In genomic region chr13:110912651-110913051, GRCh38 we compare ENCODE assay signal across 8 cellular contexts. TPM values are rescaled to one million over a fixed set of nuclear protein-coding genes. Genes with fewer than 3 reads are reported as not detected.
A peak's percentile ranks its signal among the peaks of the same experiment; 100 is the strongest.
DNase-seq lines count a peak whose midpoint lies in the region; ATAC-seq and TF ChIP-seq lines count a peak whose summit lies in the region.

No MANE protein-coding gene starts in this region.

- H3K9me2 ChIP-seq in OCI-LY1 (ENCODE audit: low read depth, low read length): no peaks in the 10 kb centered on the region

- DNase-seq in GM12865 (ENCODE audit: low read depth): peak; percentile 31
- DNase-seq in endodermal cell: peak; percentile 55
- peak; percentile 86 for DNase-seq in osteoblast (ENCODE audit: insufficient read length, low spot score, missing footprints)
- DNase-seq in NCI-H2029 (lab: John Stamatoyannopoulos, UW): no peak
- no peak for DNase-seq in sciatic nerve (ENCODE audit: low spot score)
- no peak for DNase-seq in SW 1271 (lab: John Stamatoyannopoulos, UW)

- H3K9me3 Mint-ChIP-seq in endodermal cell: no peaks in the 10 kb centered on the region

- H3K36me3 ChIP-seq in OCI-LY1 (ENCODE audit: insufficient read depth, low read length) (peaks cover 43% of the 10 kb centered on the region), endodermal cell (ENCODE audit: control insufficient read depth, insufficient read depth, low read length) (peaks cover 37% of the 10 kb centered on the region), osteoblast (ENCODE audit: insufficient read depth, low read length) (peaks cover 26% of the 10 kb centered on the region)

- no peak overlapping the region for H2AFZ ChIP-seq in OCI-LY1 (ENCODE audit: low read length)
- H2AFZ ChIP-seq in osteoblast (ENCODE audit: low read length): no peak overlapping the region

- peak overlapping the region; percentile 84 for H3K27ac ChIP-seq in OCI-LY1 (ENCODE audit: low read depth, low read length, poor library complexity, severe bottlenecking)
- no peak overlapping the region for H3K27ac ChIP-seq in endodermal cell (ENCODE audit: low read depth, low read length)
- H3K27ac ChIP-seq in osteoblast (ENCODE audit: low read depth, low read length): peak overlapping the region; percentile 85

- H3K4me1 ChIP-seq in OCI-LY1 (ENCODE audit: insufficient read depth, low read length, severe bottlenecking) (peaks cover 27% of the 10 kb centered on the region), endodermal cell (ENCODE audit: control insufficient read depth, insufficient read depth, low read length) (peaks cover 19% of the 10 kb centered on the region), osteoblast (ENCODE audit: insufficient read depth, low read length) (peaks cover 38% of the 10 kb centered on the region)

- H3K9me3 ChIP-seq in OCI-LY1 (ENCODE audit: low read length): no peaks in the 10 kb centered on the region
- no peaks in the 10 kb centered on the region for H3K9me3 ChIP-seq in endodermal cell (ENCODE audit: control insufficient read depth, low read length)
- no peaks in the 10 kb centered on the region for H3K9me3 ChIP-seq in osteoblast (ENCODE audit: low read depth, low read length)

- no peaks in the 10 kb centered on the region for H3F3A ChIP-seq in OCI-LY1 (ENCODE audit: insufficient read depth, low read length)

- WGBS in endodermal cell (ENCODE audit: insufficient coverage in 1 of 2, insufficient read length in 1 of 2), 2 experiments: 21 to 28% methylated on average over 9 of the region's 10 CpGs

- peak overlapping the region; percentile 17 for H3K27ac Mint-ChIP-seq in endodermal cell

- peaks cover 60% of the 10 kb centered on the region for H3K4me1 Mint-ChIP-seq in endodermal cell

- intact Hi-C loops in sciatic nerve (cut with DNase I): no loop called here

- H3K9ac ChIP-seq in OCI-LY1 (ENCODE audit: low read length) (peak overlapping the region; percentile 98), endodermal cell (ENCODE audit: extremely low read depth, low read length, poor library complexity, severe bottlenecking) (peak overlapping the region; percentile 95)

- H3K79me2 ChIP-seq in OCI-LY1 (ENCODE audit: insufficient read depth, low read length): peaks cover 62% of the 10 kb centered on the region
- H3K79me2 ChIP-seq in osteoblast (ENCODE audit: insufficient read depth, low read length): peaks cover 65% of the 10 kb centered on the region

- H3K4me2 ChIP-seq in OCI-LY1 (ENCODE audit: low read length) (peak overlapping the region; percentile 78), osteoblast (ENCODE audit: insufficient read depth, low read length) (peak overlapping the region; percentile 99)

- H3K36me3 Mint-ChIP-seq in endodermal cell (ENCODE audit: low read depth): peaks cover 33% of the 10 kb centered on the region

- H3K27me3 ChIP-seq in OCI-LY1 (ENCODE audit: insufficient read depth, low read length): no peaks in the 10 kb centered on the region
- no peaks in the 10 kb centered on the region for H3K27me3 ChIP-seq in endodermal cell (ENCODE audit: control insufficient read depth, insufficient read depth, low read length, poor library complexity, severe bottlenecking)
- no peaks in the 10 kb centered on the region for H3K27me3 ChIP-seq in osteoblast (ENCODE audit: insufficient read depth, low read length)

- no peaks in the 10 kb centered on the region; the same call in 1 of the 2 replicates for H4K20me1 ChIP-seq in OCI-LY1 (ENCODE audit: insufficient read depth, low read length)
- peaks cover 56% of the 10 kb centered on the region for H4K20me1 ChIP-seq in osteoblast (ENCODE audit: insufficient read depth, low read length)

- ATAC-seq in HG03521 (IDR thresholded peaks at IDR 0.05; ENCODE audit: unreplicated experiment) (no peak), sciatic nerve (no peak)

- H3K4me3 Mint-ChIP-seq in endodermal cell: peak overlapping the region; percentile 87

- H3K4me3 ChIP-seq in GM12865 (ENCODE audit: low read depth, low read length): peak overlapping the region; percentile 99
- peak overlapping the region; percentile 96 for H3K4me3 ChIP-seq in OCI-LY1 (ENCODE audit: low read depth, low read length, poor library complexity, severe bottlenecking)
- H3K4me3 ChIP-seq in endodermal cell (ENCODE audit: low read length): peak overlapping the region; percentile 99
- peak overlapping the region; percentile 95 for H3K4me3 ChIP-seq in osteoblast (ENCODE audit: insufficient read depth, low read length)

- TF ChIP-seq CTCF in GM12865 (IDR thresholded peaks at IDR 0.05; ENCODE audit: insufficient read depth, low read depth, low read length, missing control alignments): no peak
- TF ChIP-seq CTCF in OCI-LY1 (IDR thresholded peaks at IDR 0.05; ENCODE audit: low read length): no peak
- TF ChIP-seq CTCF in endodermal cell (conservative IDR thresholded peaks at IDR 0.05): no peak
- no peak for TF ChIP-seq CTCF in osteoblast (IDR thresholded peaks at IDR 0.05; ENCODE audit: extremely low read depth, low read depth, low read length)

- no peaks in the 10 kb centered on the region for H3K27me3 Mint-ChIP-seq in endodermal cell (ENCODE audit: insufficient read depth)

RNA-seq across cellular contexts. Expression of gene ANKRD10, which starts 2.2 kb away (rescaled TPM):
- total RNA-seq in endodermal cell (100 to 1,000 TPM; 148 to 182 TPM), osteoblast (128 and 156 TPM in 2 replicates), sciatic nerve (254 TPM)
- 145 TPM for polyA plus RNA-seq in endodermal cell (2013, experiment 1 of 2)
- polyA plus RNA-seq in endodermal cell (2013, experiment 2 of 2): 147 TPM

Comparison
In these comparisons a context has a peak if more than half of its experiments do, and no peak if none do; other contexts are left out.
1. DNase-seq: peak in GM12865 (single experiment), endodermal cell (single experiment) and osteoblast (single experiment); none in NCI-H2029 (single experiment), sciatic nerve (single experiment) and SW 1271 (0 of 2).
2. Peak in every context shown above with its lines, with median percentiles within 50 percentile points of each other: H3K4me3 ChIP-seq.